17 cellular contexts compared by ENCODE assay signal in the genomic region with DNA sequence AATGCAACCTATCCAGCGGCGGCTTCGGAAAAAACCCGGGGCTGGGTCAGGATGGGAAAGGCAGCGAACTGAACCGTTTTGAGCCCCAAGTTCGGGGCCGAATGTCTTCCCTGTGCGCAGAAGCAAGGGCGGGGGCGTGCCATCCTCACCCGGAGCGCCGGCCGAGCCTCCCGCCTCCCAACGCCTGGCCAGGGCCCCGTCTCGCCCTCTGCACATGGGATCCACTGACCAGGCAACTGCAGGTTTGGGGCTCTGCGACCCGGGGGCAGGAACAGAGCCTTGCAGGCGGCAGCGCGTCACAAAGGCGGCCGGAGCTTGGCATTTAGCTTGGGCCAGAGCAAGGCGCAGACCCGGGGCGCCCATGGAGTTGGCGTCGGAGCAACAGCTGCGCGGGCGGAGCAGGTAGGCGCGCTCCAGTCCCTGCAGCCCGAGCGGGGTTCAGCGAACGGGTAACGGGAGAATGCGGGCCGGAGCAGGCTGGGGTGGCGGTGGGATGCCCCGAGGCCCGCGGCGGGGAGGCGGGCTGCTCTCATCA. TPM values are rescaled to one million over a fixed set of nuclear protein-coding genes. Genes with fewer than 3 reads are reported as not detected.
DNase-seq lines count a peak whose midpoint lies in the region; FAIRE-seq and TF ChIP-seq lines count a peak whose summit lies in the region.
"Had no signal": no experiment of that assay in that cellular context is flagged by ENCODE, and none has a peak within 500 bp of the region (broad histone marks: within the 10 kb centered on the region; RNA-seq: fewer than 3 reads in every experiment).

A gene (plus strand): TSS at position 345 of the 535 bp plus-strand sequence. CDS start 3,654 bp downstream, outside the sequence.

- H3K79me2 ChIP-seq in astrocyte (ENCODE audit: insufficient read depth, low read length) (no peaks in the 10 kb centered on the region), smooth muscle cell (ENCODE audit: low read depth) (no peaks in the 10 kb centered on the region)

- H3K4me1 Mint-ChIP-seq in activated T-cell treated with anti-CD3 and anti-CD28 coated beads, Interleukin-2, amount 50 U/mL, for 24 hours (ENCODE audit: low read depth): peaks cover 3% of the 10 kb centered on the region
- peaks cover 2% of the 10 kb centered on the region for H3K4me1 Mint-ChIP-seq in astrocyte (ENCODE audit: low read depth, unreplicated experiment)

- TF ChIP-seq POLR2A in thyroid gland (IDR thresholded peaks at IDR 0.05): no peak

- H4K20me1 ChIP-seq in astrocyte (ENCODE audit: insufficient read depth, low read length): no peaks in the 10 kb centered on the region
- H4K20me1 ChIP-seq in smooth muscle cell (ENCODE audit: low read depth): no peaks in the 10 kb centered on the region

- H2AFZ ChIP-seq in astrocyte (ENCODE audit: low read depth, low read length) (peak within 1 kb of the TSS; percentile 56), smooth muscle cell (ENCODE audit: low read depth) (no peak within 1 kb of the TSS)

- TF ChIP-seq CTCF in astrocyte (IDR thresholded peaks at IDR 0.05; ENCODE audit: insufficient read depth, low read depth, low read length) (no peak), smooth muscle cell (IDR thresholded peaks at IDR 0.05; ENCODE audit: borderline replicate concordance, insufficient read depth, poor library complexity, severe bottlenecking) (no peak), thyroid gland (IDR thresholded peaks at IDR 0.05) (no peak)

- peaks cover 64% of the 10 kb centered on the region for H3K27me3 Mint-ChIP-seq in activated T-cell treated with anti-CD3 and anti-CD28 coated beads, Interleukin-2, amount 50 U/mL, for 24 hours
- H3K27me3 Mint-ChIP-seq in astrocyte (ENCODE audit: low read depth, unreplicated experiment): peaks cover 47% of the 10 kb centered on the region

- H3F3A ChIP-seq in smooth muscle cell (ENCODE audit: low read depth): no peaks in the 10 kb centered on the region

- H3K27ac ChIP-seq in astrocyte (ENCODE audit: low read depth, low read length): no peak within 1 kb of the TSS
- no peak within 1 kb of the TSS for H3K27ac ChIP-seq in smooth muscle cell (ENCODE audit: low read depth)
- no peak within 1 kb of the TSS for H3K27ac ChIP-seq in thyroid gland
- H3K27ac ChIP-seq: HL-60 had no signal

- peaks cover 39% of the 10 kb centered on the region for H3K36me3 Mint-ChIP-seq in activated T-cell treated with anti-CD3 and anti-CD28 coated beads, Interleukin-2, amount 50 U/mL, for 24 hours (ENCODE audit: low read depth)
- H3K36me3 Mint-ChIP-seq in astrocyte (ENCODE audit: low read depth, unreplicated experiment): peaks cover 62% of the 10 kb centered on the region

- H3K9ac ChIP-seq in astrocyte (ENCODE audit: low read length): no peak within 1 kb of the TSS
- H3K9ac ChIP-seq in smooth muscle cell (ENCODE audit: low read depth): no peak within 1 kb of the TSS
- H3K9ac ChIP-seq: SK-N-SH had no signal

- H3K27me3 ChIP-seq in astrocyte (ENCODE audit: insufficient read depth, low read length) (peaks cover 15% of the 10 kb centered on the region), smooth muscle cell (ENCODE audit: low read depth) (peaks cover 57% of the 10 kb centered on the region), thyroid gland (no peaks in the 10 kb centered on the region)

- H3K4me3 Mint-ChIP-seq in activated T-cell treated with anti-CD3 and anti-CD28 coated beads, Interleukin-2, amount 50 U/mL, for 24 hours: no peak within 1 kb of the TSS
- H3K4me3 Mint-ChIP-seq in astrocyte (ENCODE audit: unreplicated experiment): no peak within 1 kb of the TSS

- H3K36me3 ChIP-seq in astrocyte (ENCODE audit: insufficient read depth, low read length) (no peaks in the 10 kb centered on the region), smooth muscle cell (ENCODE audit: low read depth) (peaks cover 20% of the 10 kb centered on the region), thyroid gland (peaks cover 20 to 28% of the 10 kb centered on the region in 2 donors)

- no peaks in the 10 kb centered on the region for H3K4me1 ChIP-seq in astrocyte (ENCODE audit: insufficient read depth, low read length)
- no peaks in the 10 kb centered on the region for H3K4me1 ChIP-seq in smooth muscle cell (ENCODE audit: low read depth)
- peaks cover 0 to 5% of the 10 kb centered on the region in 2 donors for H3K4me1 ChIP-seq in thyroid gland

- H3K27ac Mint-ChIP-seq in activated T-cell treated with anti-CD3 and anti-CD28 coated beads, Interleukin-2, amount 50 U/mL, for 24 hours: no peak within 1 kb of the TSS
- H3K27ac Mint-ChIP-seq in astrocyte (ENCODE audit: unreplicated experiment): no peak within 1 kb of the TSS

- 6% methylated on average over 47 of the region's 49 CpGs for WGBS in smooth muscle cell (ENCODE audit: low lambda C conversion rate)
- WGBS in thyroid gland, 2 donors: 0 to 9% methylated on average over 12 to 18 of the region's 49 CpGs

- peaks cover 24% of the 10 kb centered on the region for H3K9me3 Mint-ChIP-seq in activated T-cell treated with anti-CD3 and anti-CD28 coated beads, Interleukin-2, amount 50 U/mL, for 24 hours
- H3K9me3 Mint-ChIP-seq in astrocyte (ENCODE audit: unreplicated experiment): peaks cover 53% of the 10 kb centered on the region

- H3K4me3 ChIP-seq in astrocyte (ENCODE audit: insufficient read depth, low read depth, low read length) (no peak within 1 kb of the TSS), smooth muscle cell (peak within 1 kb of the TSS; percentile 13), thyroid gland (replicated peaks in 1 of 3) (no peak within 1 kb of the TSS)
- H3K4me3 ChIP-seq: lung had no signal

- peak within 1 kb of the TSS; percentile 65 for H3K4me2 ChIP-seq in astrocyte (ENCODE audit: low read length)
- peak within 1 kb of the TSS; percentile 78 for H3K4me2 ChIP-seq in smooth muscle cell
- H3K4me2 ChIP-seq: SK-N-SH had no signal

- H3K9me3 ChIP-seq in astrocyte (ENCODE audit: insufficient read depth, low read depth, low read length) (peaks cover 3% of the 10 kb centered on the region), smooth muscle cell (replicated peaks; ENCODE audit: low read depth) (no peaks in the 10 kb centered on the region), thyroid gland (no peaks in the 10 kb centered on the region)
- H3K9me3 ChIP-seq: SK-N-SH had no signal

- no peak for FAIRE-seq in astrocyte (lab: Jason Lieb, UNC)

- DNase-seq in activated T-cell treated with anti-CD3 and anti-CD28 coated beads for 1 hour (ENCODE audit: low read depth) (peak; percentile 17), astrocyte (ENCODE audit: low read depth) (no peak), iPS-NIHi11 (ENCODE audit: low spot score) (peak; percentile 72), smooth muscle cell (lab: John Stamatoyannopoulos, UW; ENCODE audit: unreplicated experiment) (no peak), SKM-1 treated with dmso at 0.1 percent for 144 hours (lab: John Stamatoyannopoulos, UW; ENCODE audit: unreplicated experiment) (no peak), NCI-H2029 treated with DMSO at 0.1 percent for 48 hours (lab: John Stamatoyannopoulos, UW) (no peak), thyroid gland (no peak)
- no peak for DNase-seq in activated T-cell treated with anti-CD3 and anti-CD28 coated beads, Interleukin-2, amount 50 U/mL, for 24 hours
- DNase-seq: AML-193, amniotic stem cell, erythroblast, GDM1, NCI-H1048, NCI-H526 treated with DMSO at 0.1 percent for 48 hours, SK-N-SH had no signal

- intact Hi-C loops in thyroid gland (cut with DNase I): no loop called here

RNA-seq across cellular contexts. Expression of the gene that starts here (rescaled TPM):
- total RNA-seq in astrocyte: 0.93 and 1.2 TPM in 2 replicates
- total RNA-seq in smooth muscle cell: not detected in 2 replicates
- polyA plus RNA-seq in smooth muscle cell: 0.78 TPM in 1 of 2 replicates, not detected in the other
- 1 to 10 TPM in 2 of 4 donors, under 1 TPM in 1, not detected in 1; 0.22 to 2.1 (median 1.1) TPM for total RNA-seq in thyroid gland
- total RNA-seq: lung had no signal
- polyA plus RNA-seq: SK-N-SH had no signal

Comparison
In these comparisons a context has a peak if more than half of its experiments do, and no peak if none do; other contexts are left out.
1. DNase-seq: peak in activated T-cell treated with anti-CD3 and anti-CD28 coated beads for 1 hour (single experiment) and iPS-NIHi11 (single experiment); none in activated T-cell treated with anti-CD3 and anti-CD28 coated beads, Interleukin-2, amount 50 U/mL, for 24 hours (single experiment), astrocyte (single experiment), smooth muscle cell (single experiment), SKM-1 treated with dmso at 0.1 percent for 144 hours (single experiment), NCI-H2029 treated with DMSO at 0.1 percent for 48 hours (single experiment) and thyroid gland (0 of 2).